23 cellular contexts compared by ENCODE assay signal in the genomic region with DNA sequence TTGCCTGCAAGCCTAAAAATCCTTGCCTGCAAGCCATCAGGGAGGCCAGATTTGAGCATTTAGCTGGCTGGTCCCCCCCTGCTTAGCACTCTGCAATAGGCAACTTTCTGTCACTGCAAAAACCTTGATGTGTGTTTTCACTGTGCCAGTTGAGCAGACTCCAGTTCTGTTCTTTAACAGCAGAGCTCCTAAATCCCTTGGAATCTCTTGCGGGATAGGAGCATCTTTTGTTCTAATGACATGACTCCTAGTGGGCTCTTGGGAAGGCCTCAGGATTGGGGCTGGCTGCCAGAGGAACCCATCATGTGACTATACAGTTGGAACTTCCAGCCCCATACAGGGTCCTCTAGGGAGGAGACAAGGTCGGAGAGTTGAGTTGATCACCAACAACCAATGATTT.
"Had no signal": no experiment of that assay in that cellular context is flagged by ENCODE, and none has a peak within 500 bp of the region (broad histone marks: within the 10 kb centered on the region; RNA-seq: fewer than 3 reads in every experiment).

No MANE protein-coding gene starts in this region.

- H3K27ac ChIP-seq: coronary artery, epithelial cell of prostate, gastroesophageal sphincter, lower lobe of right lung, prostate gland, right atrium auricular region, thyroid gland had no signal

- H3K4me1 ChIP-seq: prostate gland, right atrium auricular region, thyroid gland had no signal

- H3K4me1 Mint-ChIP-seq: activated B cell treated with CpG ODN at 0.5 μM for 24 hours; activated naive CD4-positive, alpha-beta T cell treated with anti-CD3 and anti-CD28 coated beads, Interleukin-2, amount 10 ng/mL, durations not matched to agents 7 days and 5 days; naive thymus-derived CD4-positive, alpha-beta T cell had no signal

- H3K27ac Mint-ChIP-seq: activated B cell treated with CpG ODN at 0.5 μM for 24 hours; activated CD4-positive, alpha-beta memory T cell treated with anti-CD3 and anti-CD28 coated beads for 36 hours; activated naive CD4-positive, alpha-beta T cell treated with anti-CD3 and anti-CD28 coated beads, Interleukin-2, amount 10 ng/mL, durations not matched to agents 7 days and 5 days; naive thymus-derived CD4-positive, alpha-beta T cell; stimulated activated naive CD8-positive, alpha-beta T cell treated with anti-CD3 and anti-CD28 coated beads, Interleukin-15, Interleukin-2, amounts not matched to agents 100 ng/mL and 50 ng/mL, for 24 hours; T-helper 1 cell treated with Interleukin-12 subunit alpha and Interleukin-12 subunit beta and Interleukin-4 antibody, amounts not matched to agents 30 μg/mL and 1 μg/mL, for 36 hours had no signal

- DNase-seq: activated B cell treated with CpG ODN at 0.5 μM for 24 hours; activated CD4-positive, alpha-beta memory T cell treated with anti-CD3 and anti-CD28 coated beads for 36 hours; activated CD4-positive, alpha-beta T cell treated with anti-CD3 and anti-CD28 coated beads for 4 hours; activated naive CD4-positive, alpha-beta T cell treated with anti-CD3 and anti-CD28 coated beads, Interleukin-2, amount 10 ng/mL, durations not matched to agents 7 days and 5 days; activated T-cell treated with anti-CD3 and anti-CD28 coated beads, Interleukin-2, amount 50 U/mL, for 48 hours; amygdala; head of caudate nucleus; hypothalamus; left colon; lower lobe of right lung; naive thymus-derived CD4-positive, alpha-beta T cell; stimulated activated CD4-positive, alpha-beta T cell treated with anti-CD3 and anti-CD28 coated beads, Interleukin-12 subunit alpha, Interleukin-12 subunit beta, amount 100 ng/mL, for 4 hours; stimulated activated CD4-positive, alpha-beta T cell treated with anti-CD3 and anti-CD28 coated beads, Interleukin-1b, Interleukin-23, amount 100 ng/mL, for 48 hours; substantia nigra; T1000; thyroid gland had no signal

- H3K36me3 Mint-ChIP-seq: activated CD4-positive, alpha-beta memory T cell treated with anti-CD3 and anti-CD28 coated beads for 36 hours; activated naive CD4-positive, alpha-beta T cell treated with anti-CD3 and anti-CD28 coated beads, Interleukin-2, amount 10 ng/mL, durations not matched to agents 7 days and 5 days had no signal

- H3K4me3 Mint-ChIP-seq: activated B cell treated with CpG ODN at 0.5 μM for 24 hours; activated CD4-positive, alpha-beta memory T cell treated with anti-CD3 and anti-CD28 coated beads for 36 hours; activated naive CD4-positive, alpha-beta T cell treated with anti-CD3 and anti-CD28 coated beads, Interleukin-2, amount 10 ng/mL, durations not matched to agents 7 days and 5 days; naive thymus-derived CD4-positive, alpha-beta T cell; stimulated activated naive CD8-positive, alpha-beta T cell treated with anti-CD3 and anti-CD28 coated beads, Interleukin-15, Interleukin-2, amounts not matched to agents 100 ng/mL and 50 ng/mL, for 24 hours; T-helper 1 cell treated with Interleukin-12 subunit alpha and Interleukin-12 subunit beta and Interleukin-4 antibody, amounts not matched to agents 30 μg/mL and 1 μg/mL, for 36 hours had no signal

- H3K36me3 ChIP-seq: gastroesophageal sphincter, lower lobe of right lung, prostate gland, right atrium auricular region, thyroid gland had no signal

- H3K27me3 ChIP-seq: gastroesophageal sphincter, right atrium auricular region, thyroid gland had no signal

- H3K9me3 Mint-ChIP-seq: activated B cell treated with CpG ODN at 0.5 μM for 24 hours; activated CD4-positive, alpha-beta memory T cell treated with anti-CD3 and anti-CD28 coated beads for 36 hours; activated naive CD4-positive, alpha-beta T cell treated with anti-CD3 and anti-CD28 coated beads, Interleukin-2, amount 10 ng/mL, durations not matched to agents 7 days and 5 days; naive thymus-derived CD4-positive, alpha-beta T cell; stimulated activated naive CD8-positive, alpha-beta T cell treated with anti-CD3 and anti-CD28 coated beads, Interleukin-15, Interleukin-2, amounts not matched to agents 100 ng/mL and 50 ng/mL, for 24 hours; T-helper 1 cell treated with Interleukin-12 subunit alpha and Interleukin-12 subunit beta and Interleukin-4 antibody, amounts not matched to agents 30 μg/mL and 1 μg/mL, for 36 hours had no signal

- H3K4me3 ChIP-seq: coronary artery, gastroesophageal sphincter, lower lobe of right lung, prostate gland, right atrium auricular region, thyroid gland had no signal

- H3K9me3 ChIP-seq: gastroesophageal sphincter, lower lobe of right lung, prostate gland, right atrium auricular region, thyroid gland had no signal

- H3K27me3 Mint-ChIP-seq: activated B cell treated with CpG ODN at 0.5 μM for 24 hours; activated CD4-positive, alpha-beta memory T cell treated with anti-CD3 and anti-CD28 coated beads for 36 hours; activated naive CD4-positive, alpha-beta T cell treated with anti-CD3 and anti-CD28 coated beads, Interleukin-2, amount 10 ng/mL, durations not matched to agents 7 days and 5 days; naive thymus-derived CD4-positive, alpha-beta T cell; stimulated activated naive CD8-positive, alpha-beta T cell treated with anti-CD3 and anti-CD28 coated beads, Interleukin-15, Interleukin-2, amounts not matched to agents 100 ng/mL and 50 ng/mL, for 24 hours had no signal

- ATAC-seq: gastroesophageal sphincter; left colon; lower lobe of right lung; naive thymus-derived CD4-positive, alpha-beta T cell had no signal
